In genomic region chr16:56317998-56318912, GRCh38 we compare ENCODE assay signal across 8 cellular contexts.
A peak's percentile ranks its signal among the peaks of the same experiment; 100 is the strongest.
DNase-seq lines count a peak whose midpoint lies in the region; ATAC-seq and TF ChIP-seq lines count a peak whose summit lies in the region.

No MANE protein-coding gene starts in this region.

- no peaks in the 10 kb centered on the region for H3K27me3 ChIP-seq in DND-41 (ENCODE audit: insufficient read depth, low read length, poor library complexity)
- no peaks in the 10 kb centered on the region for H3K27me3 ChIP-seq in KMS-11 (ENCODE audit: insufficient read depth, low read depth)
- no peaks in the 10 kb centered on the region for H3K27me3 ChIP-seq in testis

- TF ChIP-seq CTCF in DND-41 (IDR thresholded peaks at IDR 0.05; ENCODE audit: borderline replicate concordance, extremely low read depth, low read length, poor library complexity, severe bottlenecking): peak; percentile 96
- TF ChIP-seq CTCF in KMS-11 (conservative IDR thresholded peaks at IDR 0.05; ENCODE audit: low read depth, low read length): peak; percentile 86
- peak in 2 of 3 donors; percentile 66 to 80 for TF ChIP-seq CTCF in omental fat pad (IDR thresholded peaks at IDR 0.05)
- TF ChIP-seq CTCF in testis (IDR thresholded peaks at IDR 0.05): peak; percentile 93 to 97 (median 96)

- DNase-seq in DND-41 (peak; percentile 74), glomerular visceral epithelial cell (ENCODE audit: extremely low spot score) (peak; percentile 68), omental fat pad (ENCODE audit: low spot score) (peak; percentile 83), testis (peak; percentile 91)
- peak; percentile 70 to 90 for DNase-seq in activated naive CD4-positive, alpha-beta T cell treated with anti-CD3 and anti-CD28 coated beads, Interleukin-2, amount 50 U/mL, for 72 hours (ENCODE audit: low spot score in 2 of 2)

- no peak overlapping the region for H3K9ac ChIP-seq in DND-41 (ENCODE audit: low read depth, low read length)
- H3K9ac ChIP-seq in KMS-11: no peak overlapping the region

- no peaks in the 10 kb centered on the region for H3K36me3 Mint-ChIP-seq in activated naive CD4-positive, alpha-beta T cell treated with anti-CD3 and anti-CD28 coated beads, Interleukin-2, amount 50 U/mL, for 72 hours

- H3K79me2 ChIP-seq in DND-41 (ENCODE audit: insufficient read depth, low read length) (no peaks in the 10 kb centered on the region), KMS-11 (ENCODE audit: insufficient read depth, low read depth) (no peaks in the 10 kb centered on the region)

- WGBS in testis, 2 donors: 13 to 16% methylated on average over 11 to 29 of the region's 29 CpGs

- intact Hi-C loops in testis (cut with DNase I; ENCODE audit: low total_unique reads): loop anchor here (5.0 kb wide), 1 partner anchor 376 kb away; no protein-coding TSS in a partner anchor

- peaks cover 17% of the 10 kb centered on the region for H4K20me1 ChIP-seq in DND-41 (ENCODE audit: insufficient read depth, low read length)
- no peaks in the 10 kb centered on the region for H4K20me1 ChIP-seq in KMS-11 (ENCODE audit: insufficient read depth)

- H3K9me3 Mint-ChIP-seq in activated naive CD4-positive, alpha-beta T cell treated with anti-CD3 and anti-CD28 coated beads, Interleukin-2, amount 50 U/mL, for 72 hours: no peaks in the 10 kb centered on the region

- H3K4me2 ChIP-seq in DND-41 (ENCODE audit: insufficient read depth, low read length): no peak overlapping the region
- H3K4me2 ChIP-seq in KMS-11: 0 out of 2 replicates have a peak overlapping the region, but pooled peaks have one; percentile 29

- H3K9me3 ChIP-seq in DND-41 (ENCODE audit: insufficient read depth, low read length, severe bottlenecking): no peaks in the 10 kb centered on the region
- no peaks in the 10 kb centered on the region for H3K9me3 ChIP-seq in testis

- H3K4me1 ChIP-seq in DND-41 (ENCODE audit: insufficient read depth, low read length) (no peaks in the 10 kb centered on the region), KMS-11 (ENCODE audit: low read depth, poor library complexity, severe bottlenecking) (no peaks in the 10 kb centered on the region), testis (peaks cover 10% of the 10 kb centered on the region)

- no peak overlapping the region for H3K27ac ChIP-seq in DND-41 (ENCODE audit: low read length)
- no peak overlapping the region for H3K27ac ChIP-seq in KMS-11
- peak overlapping the region in 1 of 2 donors; percentile 21 for H3K27ac ChIP-seq in testis

- H3K4me3 ChIP-seq in DND-41 (ENCODE audit: low read depth in 1 of 2, low read length in 2 of 2) (no peak overlapping the region), KMS-11 (IDR thresholded peaks at IDR 0.05; ENCODE audit: insufficient read depth, low read depth, low read length) (no peak overlapping the region), testis (no peak overlapping the region)

- no peak overlapping the region for H2AFZ ChIP-seq in DND-41 (ENCODE audit: low read depth, low read length)
- H2AFZ ChIP-seq in KMS-11 (ENCODE audit: low read depth): peak overlapping the region; percentile 18

- no peak for TF ChIP-seq POLR2A in testis (IDR thresholded peaks at IDR 0.05)

- peak overlapping the region in 1 of 2 donors; percentile 3 for H3K27ac Mint-ChIP-seq in activated naive CD4-positive, alpha-beta T cell treated with anti-CD3 and anti-CD28 coated beads, Interleukin-2, amount 50 U/mL, for 72 hours

- 0 out of 2 replicates have a peak, but pooled peaks cover 5% of the 10 kb centered on the region for H3K36me3 ChIP-seq in DND-41 (ENCODE audit: insufficient read depth, low read length)
- no peaks in the 10 kb centered on the region for H3K36me3 ChIP-seq in KMS-11 (ENCODE audit: insufficient read depth)
- no peaks in the 10 kb centered on the region for H3K36me3 ChIP-seq in testis (ENCODE audit: low read depth, missing control alignments)

- ATAC-seq in DND-41 (ENCODE audit: insufficient read depth, low read depth): peak; percentile 95
- peak; percentile 90 for ATAC-seq in GM21723 (IDR thresholded peaks at IDR 0.05; ENCODE audit: unreplicated experiment)
- peak; percentile 99 for ATAC-seq in SK-N-SH treated with all-trans-retinoic acid at 6 μM for 48 hours
- peak; percentile 97 for ATAC-seq in activated naive CD4-positive, alpha-beta T cell treated with anti-CD3 and anti-CD28 coated beads, Interleukin-2, amount 50 U/mL, for 72 hours
- ATAC-seq in omental fat pad (ENCODE audit: low FRiP score): peak; percentile 93

TF ChIP-seq in SK-N-SH treated with all-trans-retinoic acid at 6 μM for 48 hours, 23 proteins besides CTCF, POLR2A, EP300 and RAD21:
- TF ChIP-seq GLIS3 (CRISPR knock-in tag; IDR thresholded peaks at IDR 0.05): no peak
- TF ChIP-seq POU6F1 (CRISPR knock-in tag; IDR thresholded peaks at IDR 0.05; ENCODE audit: borderline replicate concordance, low read depth): no peak
- no peak for TF ChIP-seq CREB5 (CRISPR knock-in tag; IDR thresholded peaks at IDR 0.05; ENCODE audit: low read depth)
- no peak for TF ChIP-seq ZNF8 (CRISPR knock-in tag; IDR thresholded peaks at IDR 0.05)
- TF ChIP-seq OSR1 (CRISPR knock-in tag; IDR thresholded peaks at IDR 0.05): no peak
- no peak for TF ChIP-seq ZFP30 (CRISPR knock-in tag; IDR thresholded peaks at IDR 0.05)
- no peak for TF ChIP-seq ZNF565 (CRISPR knock-in tag; conservative IDR thresholded peaks at IDR 0.05; ENCODE audit: low read depth)
- no peak for TF ChIP-seq TOX (CRISPR knock-in tag; IDR thresholded peaks at IDR 0.05; ENCODE audit: borderline replicate concordance)
- no peak for TF ChIP-seq BACH2 (CRISPR knock-in tag; IDR thresholded peaks at IDR 0.05; ENCODE audit: borderline replicate concordance)
- TF ChIP-seq TCF4 (CRISPR knock-in tag; IDR thresholded peaks at IDR 0.05; ENCODE audit: borderline replicate concordance): no peak
- no peak for TF ChIP-seq CSDC2 (CRISPR knock-in tag; IDR thresholded peaks at IDR 0.05)
- TF ChIP-seq ARNTL (CRISPR knock-in tag; IDR thresholded peaks at IDR 0.05; ENCODE audit: borderline replicate concordance, low read depth): no peak
- TF ChIP-seq ZC3H10 (CRISPR knock-in tag; IDR thresholded peaks at IDR 0.05): no peak
- no peak for TF ChIP-seq ISL1 (CRISPR knock-in tag; IDR thresholded peaks at IDR 0.05)
- no peak for TF ChIP-seq ZFP3 (CRISPR knock-in tag; IDR thresholded peaks at IDR 0.05)
